In the genomic region with DNA sequence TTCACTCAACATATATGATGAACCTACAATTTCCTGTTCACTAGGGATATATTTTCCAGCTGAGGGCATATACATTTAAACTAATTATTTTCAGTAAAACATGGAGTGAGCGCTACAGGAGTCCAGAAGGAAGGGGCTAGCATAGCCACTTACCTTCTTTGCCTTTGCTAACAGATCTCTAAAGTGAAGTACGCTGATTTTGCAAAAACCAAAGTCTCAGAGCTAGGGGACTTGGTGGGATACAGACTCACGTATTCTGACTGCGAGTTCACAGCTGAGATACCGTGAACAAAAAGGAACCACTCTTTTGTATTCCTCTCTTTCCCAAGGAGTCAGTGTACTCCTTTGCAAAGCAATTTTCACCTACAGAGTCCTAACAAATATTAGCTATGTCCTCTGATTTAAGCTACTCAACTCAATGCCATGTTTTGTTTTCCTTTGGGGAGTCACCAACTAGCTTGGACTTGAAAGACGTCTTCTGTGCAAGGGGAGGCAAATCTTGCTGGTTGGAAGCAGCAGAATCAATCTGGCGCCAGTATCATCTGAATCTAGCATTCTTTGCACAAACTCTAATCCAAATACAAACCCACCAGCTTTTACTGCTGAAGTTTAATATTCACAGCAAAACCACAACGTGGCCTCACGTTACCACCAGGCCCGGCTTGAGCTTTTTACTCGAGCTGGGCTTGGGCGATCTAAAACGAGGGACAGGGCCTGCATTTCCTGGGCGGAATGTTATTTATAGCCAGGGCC, we compare ENCODE assay signal across 8 cellular contexts. TPM values are rescaled to one million over a fixed set of nuclear protein-coding genes. Genes with fewer than 3 reads are reported as not detected.
DNase-seq lines count a peak whose midpoint lies in the region; ATAC-seq and TF ChIP-seq lines count a peak whose summit lies in the region.

No MANE protein-coding gene starts in this region.

- H3K36me3 Mint-ChIP-seq in activated naive CD4-positive, alpha-beta T cell treated with anti-CD3 and anti-CD28 coated beads, Interleukin-2, amount 50 U/mL, for 24 hours, result peaks cover 14% of the 10 kb centered on the region
- peaks cover 30% of the 10 kb centered on the region for H3K36me3 Mint-ChIP-seq in activated naive CD8-positive, alpha-beta T cell treated with anti-CD3 and anti-CD28 coated beads, Interleukin-2, amount 50 U/mL, for 24 hours (ENCODE audit: low read depth)

- no peaks in the 10 kb centered on the region for H3K9me3 ChIP-seq in testis

- no peaks in the 10 kb centered on the region for H3K36me3 ChIP-seq in testis (ENCODE audit: low read depth, missing control alignments)

- no peak for TF ChIP-seq POLR2A in testis (IDR thresholded peaks at IDR 0.05)

- intact Hi-C loops in testis (cut with DNase I; ENCODE audit: low total_unique reads), result no loop called here

- peaks cover 25% of the 10 kb centered on the region for H3K4me1 Mint-ChIP-seq in activated naive CD4-positive, alpha-beta T cell treated with anti-CD3 and anti-CD28 coated beads, Interleukin-2, amount 50 U/mL, for 24 hours
- H3K4me1 Mint-ChIP-seq in activated naive CD8-positive, alpha-beta T cell treated with anti-CD3 and anti-CD28 coated beads, Interleukin-2, amount 50 U/mL, for 24 hours, result peaks cover 26% of the 10 kb centered on the region

- H3K9me3 Mint-ChIP-seq in activated naive CD4-positive, alpha-beta T cell treated with anti-CD3 and anti-CD28 coated beads, Interleukin-2, amount 50 U/mL, for 24 hours, result no peaks in the 10 kb centered on the region
- H3K9me3 Mint-ChIP-seq in activated naive CD8-positive, alpha-beta T cell treated with anti-CD3 and anti-CD28 coated beads, Interleukin-2, amount 50 U/mL, for 24 hours, result no peaks in the 10 kb centered on the region

- H3K27me3 ChIP-seq in testis, result no peaks in the 10 kb centered on the region

- no peak for ATAC-seq in activated naive CD8-positive, alpha-beta T cell treated with anti-CD3 and anti-CD28 coated beads, Interleukin-2, amount 50 U/mL, for 24 hours
- ATAC-seq in left lobe of liver (peak; percentile 0), GM21717 (IDR thresholded peaks at IDR 0.05; ENCODE audit: unreplicated experiment) (no peak), GM18868 (IDR thresholded peaks at IDR 0.05; ENCODE audit: unreplicated experiment) (no peak)

- H3K4me3 ChIP-seq in testis, result peak overlapping the region; percentile 91 to 95

- TF ChIP-seq CTCF in testis (IDR thresholded peaks at IDR 0.05), result no peak

- peak overlapping the region; percentile 90 to 98 for H3K27ac ChIP-seq in testis

- 12 to 15% methylated on average over 14 of the region's 14 CpGs for WGBS in testis, 2 donors

- H3K27me3 Mint-ChIP-seq in activated naive CD4-positive, alpha-beta T cell treated with anti-CD3 and anti-CD28 coated beads, Interleukin-2, amount 50 U/mL, for 24 hours, result no peaks in the 10 kb centered on the region
- no peaks in the 10 kb centered on the region for H3K27me3 Mint-ChIP-seq in activated naive CD8-positive, alpha-beta T cell treated with anti-CD3 and anti-CD28 coated beads, Interleukin-2, amount 50 U/mL, for 24 hours

- H3K4me1 ChIP-seq in testis, result peaks cover 10% of the 10 kb centered on the region

- H3K4me3 Mint-ChIP-seq in activated naive CD4-positive, alpha-beta T cell treated with anti-CD3 and anti-CD28 coated beads, Interleukin-2, amount 50 U/mL, for 24 hours, result peak overlapping the region; percentile 93
- peak overlapping the region; percentile 93 for H3K4me3 Mint-ChIP-seq in activated naive CD8-positive, alpha-beta T cell treated with anti-CD3 and anti-CD28 coated beads, Interleukin-2, amount 50 U/mL, for 24 hours

- H3K27ac Mint-ChIP-seq in activated naive CD4-positive, alpha-beta T cell treated with anti-CD3 and anti-CD28 coated beads, Interleukin-2, amount 50 U/mL, for 24 hours, result peak overlapping the region; percentile 95
- H3K27ac Mint-ChIP-seq in activated naive CD8-positive, alpha-beta T cell treated with anti-CD3 and anti-CD28 coated beads, Interleukin-2, amount 50 U/mL, for 24 hours, result peak overlapping the region; percentile 94

- DNase-seq in activated naive CD4-positive, alpha-beta T cell treated with Interleukin-2 at 50 U/mL for 16 hours, result no peak
- no peak for DNase-seq in activated naive CD8-positive, alpha-beta T cell treated with anti-CD3 and anti-CD28 coated beads, Interleukin-2, amount 50 U/mL, for 24 hours
- DNase-seq in left lobe of liver (ENCODE audit: low spot score) (no peak), testis (no peak), dedifferentiated amniotic fluid mesenchymal stem cell (ENCODE audit: extremely low spot score) (no peak)

RNA-seq across cellular contexts. Expression of gene CDNF, which starts 0.7 kb away (rescaled TPM):
- 4.8 TPM for total RNA-seq in left lobe of liver
- total RNA-seq in testis, result 10 to 100 TPM; 10.0 to 14.1 TPM
- polyA plus RNA-seq in testis (ENCODE audit: insufficient read depth, low read depth, low replicate concordance), result 46.7 TPM

RNA-seq across cellular contexts. Expression of gene HSPA14, which starts 0.9 kb away (rescaled TPM):
- total RNA-seq in left lobe of liver, result 3.2 TPM
- 10 to 100 TPM; 20.5 to 24.6 TPM for total RNA-seq in testis
- 41.5 TPM for polyA plus RNA-seq in testis (ENCODE audit: insufficient read depth, low read depth, low replicate concordance)

RNA-seq across cellular contexts. Expression of gene MSANTD7, which starts 0.9 kb away (rescaled TPM):
- total RNA-seq in left lobe of liver, result 3.3 TPM
- total RNA-seq in testis, result 10 to 100 TPM; 14.3 to 15.3 TPM
- polyA plus RNA-seq in testis (ENCODE audit: insufficient read depth, low read depth, low replicate concordance), result 16.0 TPM

RNA-seq across cellular contexts. Expression of gene SUV39H2, which starts 41.5 kb away (rescaled TPM):
- total RNA-seq in left lobe of liver, result 3.1 TPM
- total RNA-seq in testis, result 10 to 100 TPM; 29.9 to 39.1 TPM
- polyA plus RNA-seq in testis (ENCODE audit: insufficient read depth, low read depth, low replicate concordance), result 69.4 TPM
